ENCODE assay signal across 26 cellular contexts in the genomic region with DNA sequence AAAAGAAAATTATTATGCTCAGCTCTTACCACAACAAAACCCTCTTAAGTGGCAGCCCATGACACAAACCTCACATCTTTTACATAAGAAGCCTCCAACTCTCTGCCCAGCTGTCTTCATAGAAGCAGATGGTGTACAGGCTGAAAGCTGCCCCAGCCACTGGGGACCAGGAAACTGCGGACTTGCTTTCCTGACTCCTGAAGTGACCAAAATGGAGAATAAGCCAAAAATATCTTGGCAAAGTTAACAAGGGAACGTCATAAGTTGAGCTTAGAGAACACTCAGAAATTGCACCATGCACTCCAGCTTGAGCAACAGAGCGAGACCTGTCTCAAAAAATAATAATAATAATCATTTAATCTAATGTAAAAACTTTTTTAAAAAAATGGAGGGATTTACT.
DNase-seq lines count a peak whose midpoint lies in the region; ATAC-seq and TF ChIP-seq lines count a peak whose summit lies in the region.
"Had no signal": no experiment of that assay in that cellular context is flagged by ENCODE, and none has a peak within 500 bp of the region (broad histone marks: within the 10 kb centered on the region; RNA-seq: fewer than 3 reads in every experiment).

No MANE protein-coding gene starts in this region.

- no peaks in the 10 kb centered on the region for H3K36me3 ChIP-seq in aorta (ENCODE audit: control insufficient read depth in 1 of 2, insufficient read depth in 2 of 2, low read length in 1 of 2)
- H3K36me3 ChIP-seq in endodermal cell (ENCODE audit: control insufficient read depth, insufficient read depth, low read length): no peaks in the 10 kb centered on the region
- H3K36me3 ChIP-seq: ascending aorta, esophagus muscularis mucosa, SJSA1 had no signal

- H3K27me3 ChIP-seq in aorta (ENCODE audit: control insufficient read depth in 1 of 2, insufficient read depth in 2 of 2, low read length in 1 of 2) (no peaks in the 10 kb centered on the region), endodermal cell (ENCODE audit: control insufficient read depth, insufficient read depth, low read length, poor library complexity, severe bottlenecking) (no peaks in the 10 kb centered on the region)
- H3K27me3 ChIP-seq: ascending aorta, esophagus muscularis mucosa, SJSA1 had no signal

- no peaks in the 10 kb centered on the region for H3K36me3 Mint-ChIP-seq in endodermal cell (ENCODE audit: low read depth)
- no peaks in the 10 kb centered on the region for H3K36me3 Mint-ChIP-seq in activated CD4-positive, alpha-beta T cell treated with anti-CD3 and anti-CD28 coated beads for 36 hours (ENCODE audit: low read depth)

- no peak overlapping the region for H3K4me3 ChIP-seq in fibroblast of the aortic adventitia (ENCODE audit: low read depth, low read length)
- H3K4me3 ChIP-seq in aorta (ENCODE audit: low read length in 2 of 2): no peak overlapping the region
- no peak overlapping the region for H3K4me3 ChIP-seq in endodermal cell (ENCODE audit: low read length)
- H3K4me3 ChIP-seq: ascending aorta, esophagus muscularis mucosa, SJSA1 had no signal

- no peaks in the 10 kb centered on the region for H3K9me3 Mint-ChIP-seq in endodermal cell
- no peaks in the 10 kb centered on the region for H3K9me3 Mint-ChIP-seq in activated CD4-positive, alpha-beta T cell treated with anti-CD3 and anti-CD28 coated beads for 36 hours (ENCODE audit: low read depth)
- H3K9me3 Mint-ChIP-seq: activated CD4-positive, alpha-beta T cell treated with anti-CD3 and anti-CD28 coated beads, Interleukin-2, amount 10 ng/mL, durations not matched to agents 7 days and 5 days; activated T-helper 1 cell treated with anti-CD3 and anti-CD28 coated beads, Interleukin-12 subunit alpha, Interleukin-12 subunit beta, Interleukin-2, Interleukin-4 antibody, amounts not matched to agents 30 ng/mL and 10 ng/mL and 1 ng/mL, durations not matched to agents 14 hours and 24 hours and 36 hours; effector memory CD8-positive, alpha-beta T cell had no signal

- CTCF ChIA-PET in activated CD4-positive, alpha-beta T cell treated with anti-CD3 and anti-CD28 coated beads for 36 hours (lab: Charles Lee): no interaction called here

- 3 to 7% methylated on average over 3 of the region's 3 CpGs for WGBS in aorta, 2 donors
- WGBS in endodermal cell (ENCODE audit: insufficient coverage in 1 of 2, insufficient read length in 1 of 2), 2 experiments: 91% methylated on average over 2 of the region's 3 CpGs; no CpG with 5 or more reads in 1 of the 2 experiments

- no peak overlapping the region for H3K4me3 Mint-ChIP-seq in endodermal cell
- H3K4me3 Mint-ChIP-seq in activated CD4-positive, alpha-beta T cell treated with anti-CD3 and anti-CD28 coated beads for 36 hours: no peak overlapping the region
- H3K4me3 Mint-ChIP-seq: activated CD4-positive, alpha-beta T cell treated with anti-CD3 and anti-CD28 coated beads, Interleukin-2, amount 10 ng/mL, durations not matched to agents 7 days and 5 days; activated T-helper 1 cell treated with anti-CD3 and anti-CD28 coated beads, Interleukin-12 subunit alpha, Interleukin-12 subunit beta, Interleukin-2, Interleukin-4 antibody, amounts not matched to agents 30 ng/mL and 10 ng/mL and 1 ng/mL, durations not matched to agents 14 hours and 24 hours and 36 hours; B cell; effector memory CD8-positive, alpha-beta T cell had no signal

- H3K27me3 Mint-ChIP-seq in endodermal cell (ENCODE audit: insufficient read depth): peaks cover 6% of the 10 kb centered on the region
- peaks cover 21% of the 10 kb centered on the region for H3K27me3 Mint-ChIP-seq in activated CD4-positive, alpha-beta T cell treated with anti-CD3 and anti-CD28 coated beads for 36 hours

- H3K27ac ChIP-seq in aorta (ENCODE audit: low read depth in 1 of 2, low read length in 2 of 2): no peak overlapping the region
- no peak overlapping the region for H3K27ac ChIP-seq in endodermal cell (ENCODE audit: low read depth, low read length)
- no peak overlapping the region for H3K27ac ChIP-seq in caudate nucleus (ENCODE audit: low read depth, low read length)
- H3K27ac ChIP-seq: 22Rv1, ascending aorta, esophagus muscularis mucosa, SJSA1 had no signal

- no peaks in the 10 kb centered on the region for H3K4me1 Mint-ChIP-seq in endodermal cell
- peaks cover under 1% of the 10 kb centered on the region for H3K4me1 Mint-ChIP-seq in activated CD4-positive, alpha-beta T cell treated with anti-CD3 and anti-CD28 coated beads for 36 hours

- POLR2A ChIA-PET in activated CD4-positive, alpha-beta T cell treated with anti-CD3 and anti-CD28 coated beads for 36 hours (lab: Charles Lee): no interaction called here

- DNase-seq in DMS 273 (lab: John Stamatoyannopoulos, UW; ENCODE audit: unreplicated experiment) (peak; percentile 63), DMS 273 treated with DMSO at 0.1 percent for 48 hours (lab: John Stamatoyannopoulos, UW) (no peak), fibroblast of the aortic adventitia (ENCODE audit: low read depth) (peak; percentile 91), myocyte (ENCODE audit: low read depth) (peak; percentile 85), aorta (peak in 1 of 2 donors; percentile 52), endodermal cell (no peak), caudate nucleus (lab: John Stamatoyannopoulos, UW) (no peak)
- DNase-seq in activated CD4-positive, alpha-beta T cell treated with anti-CD3 and anti-CD28 coated beads for 36 hours: no peak
- DNase-seq: activated CD4-positive, alpha-beta T cell treated with anti-CD3 and anti-CD28 coated beads, Interleukin-2, amount 10 ng/mL, durations not matched to agents 7 days and 5 days; activated naive CD4-positive, alpha-beta T cell treated with anti-CD3 and anti-CD28 coated beads, Interleukin-2, amount 50 U/mL, for 16 hours; DMS79; effector memory CD8-positive, alpha-beta T cell; head of caudate nucleus; NCI-H1048; NCI-H2029 treated with DMSO at 0.1 percent for 48 hours; NK-92 treated with Interleukin-12 subunit alpha and Interleukin-12 subunit beta, amount 100 ng/mL, for 24 hours; posterior cingulate gyrus; stimulated activated CD4-positive, alpha-beta T cell treated with anti-CD3 and anti-CD28 coated beads, Interleukin-4, amount 100 ng/mL, for 1 hour; stimulated activated naive CD4-positive, alpha-beta T cell treated with Interleukin-2 at 50 U/mL for 16 hours had no signal

- H3K4me1 ChIP-seq in aorta (ENCODE audit: control insufficient read depth in 1 of 2, insufficient read depth in 2 of 2, low read length in 2 of 2) (peaks cover 3 to 5% of the 10 kb centered on the region in 2 donors), endodermal cell (ENCODE audit: control insufficient read depth, insufficient read depth, low read length) (no peaks in the 10 kb centered on the region)

- TF ChIP-seq CTCF in fibroblast of the aortic adventitia (IDR thresholded peaks at IDR 0.05; ENCODE audit: insufficient read depth, low read length) (no peak), endodermal cell (conservative IDR thresholded peaks at IDR 0.05) (no peak)

- no peak overlapping the region for H3K9ac ChIP-seq in endodermal cell (ENCODE audit: extremely low read depth, low read length, poor library complexity, severe bottlenecking)

- H3K27ac Mint-ChIP-seq in endodermal cell: no peak overlapping the region
- H3K27ac Mint-ChIP-seq in activated CD4-positive, alpha-beta T cell treated with anti-CD3 and anti-CD28 coated beads for 36 hours: no peak overlapping the region
- H3K27ac Mint-ChIP-seq: activated CD4-positive, alpha-beta T cell treated with anti-CD3 and anti-CD28 coated beads, Interleukin-2, amount 10 ng/mL, durations not matched to agents 7 days and 5 days; activated T-helper 1 cell treated with anti-CD3 and anti-CD28 coated beads, Interleukin-12 subunit alpha, Interleukin-12 subunit beta, Interleukin-2, Interleukin-4 antibody, amounts not matched to agents 30 ng/mL and 10 ng/mL and 1 ng/mL, durations not matched to agents 14 hours and 24 hours and 36 hours; B cell; effector memory CD8-positive, alpha-beta T cell had no signal

- H3K9me3 ChIP-seq in aorta (ENCODE audit: control insufficient read depth, low read length): no peaks in the 10 kb centered on the region
- no peaks in the 10 kb centered on the region for H3K9me3 ChIP-seq in endodermal cell (ENCODE audit: control insufficient read depth, low read length)
- H3K9me3 ChIP-seq: ascending aorta, esophagus muscularis mucosa, SJSA1 had no signal

- ATAC-seq in aorta (ENCODE audit: low FRiP score): peak; percentile 57
- ATAC-seq in activated CD4-positive, alpha-beta T cell treated with anti-CD3 and anti-CD28 coated beads for 36 hours: no peak
- ATAC-seq: effector memory CD8-positive, alpha-beta T cell; Panc1 had no signal

- intact Hi-C loops in aorta (cut with DNase I): loop anchor here in 1 of 2 donors (10.0 kb wide), 2 partner anchors 49 to 261 kb away; no protein-coding TSS in a partner anchor
- intact Hi-C loops in activated CD4-positive, alpha-beta T cell treated with anti-CD3 and anti-CD28 coated beads for 36 hours (cut with DNase I, micrococcal nuclease): no loop called here

Comparison
In these comparisons a context has a peak if more than half of its experiments do, and no peak if none do; other contexts are left out.
1. DNase-seq: peak in DMS 273 (single experiment), fibroblast of the aortic adventitia (single experiment) and myocyte (single experiment); none in DMS 273 treated with DMSO at 0.1 percent for 48 hours (single experiment), endodermal cell (single experiment), caudate nucleus (0 of 61) and activated CD4-positive, alpha-beta T cell treated with anti-CD3 and anti-CD28 coated beads for 36 hours (single experiment).